In genomic region chr17:32503251-32504165, GRCh38 we compare ENCODE assay signal across 9 cellular contexts. TPM values are rescaled to one million over a fixed set of nuclear protein-coding genes. Genes with fewer than 3 reads are reported as not detected.
A peak's percentile ranks its signal among the peaks of the same experiment; 100 is the strongest.
DNase-seq lines count a peak whose midpoint lies in the region; ATAC-seq and TF ChIP-seq lines count a peak whose summit lies in the region.
"Had no signal": no experiment of that assay in that cellular context is flagged by ENCODE, and none has a peak within 500 bp of the region (broad histone marks: within the 10 kb centered on the region; RNA-seq: fewer than 3 reads in every experiment).

No MANE protein-coding gene starts in this region.

- peaks cover 6% of the 10 kb centered on the region for H3K36me3 Mint-ChIP-seq in activated CD4-positive, alpha-beta T cell treated with anti-CD3 and anti-CD28 coated beads for 36 hours (ENCODE audit: low read depth)
- peaks cover 2% of the 10 kb centered on the region for H3K36me3 Mint-ChIP-seq in activated naive CD8-positive, alpha-beta T cell treated with anti-CD3 and anti-CD28 coated beads, Interleukin-2, amount 50 U/mL, for 24 hours (ENCODE audit: low read depth)

- 70 to 72% methylated on average over 7 of the region's 7 CpGs for WGBS in GM23248 (ENCODE audit: low coverage in 1 of 2, low lambda C conversion rate in 2 of 2, missing lambda C conversion rate in 2 of 2), 2 experiments

- peak overlapping the region; percentile 46 for H3K4me3 Mint-ChIP-seq in activated CD4-positive, alpha-beta T cell treated with anti-CD3 and anti-CD28 coated beads for 36 hours
- H3K4me3 Mint-ChIP-seq in activated naive CD8-positive, alpha-beta T cell treated with anti-CD3 and anti-CD28 coated beads, Interleukin-2, amount 50 U/mL, for 24 hours: peak overlapping the region; percentile 35
- H3K4me3 Mint-ChIP-seq: neural crest cell had no signal

- H3K4me1 ChIP-seq in GM23248 (ENCODE audit: insufficient read depth): peaks cover 23% of the 10 kb centered on the region
- H3K4me1 ChIP-seq in Loucy (ENCODE audit: insufficient read depth, low read length, poor library complexity, severe bottlenecking): peaks cover 14% of the 10 kb centered on the region

- POLR2A ChIA-PET in activated CD4-positive, alpha-beta T cell treated with anti-CD3 and anti-CD28 coated beads for 36 hours (lab: Charles Lee): interaction anchor here (1.5 kb wide), 1 partner anchor 20 kb away, joined by 19 read pairs; no protein-coding TSS in a partner anchor

- CTCF ChIA-PET in activated CD4-positive, alpha-beta T cell treated with anti-CD3 and anti-CD28 coated beads for 36 hours (lab: Charles Lee): interaction anchor here (0.7 to 1.3 kb wide), 2 partner anchors 19 to 20 kb away, joined by 4 to 5 read pairs; no protein-coding TSS in a partner anchor

- no peaks in the 10 kb centered on the region for H3K79me2 ChIP-seq in GM23248 (ENCODE audit: insufficient read depth)
- H3K79me2 ChIP-seq in Loucy (ENCODE audit: insufficient read depth, low read length): no peaks in the 10 kb centered on the region

- H3K4me2 ChIP-seq in GM23248 (ENCODE audit: unreplicated experiment) (no peak overlapping the region), Loucy (ENCODE audit: low read depth, low read length, poor library complexity, severe bottlenecking) (peak overlapping the region; percentile 33)

- no peaks in the 10 kb centered on the region for H3K27me3 Mint-ChIP-seq in activated CD4-positive, alpha-beta T cell treated with anti-CD3 and anti-CD28 coated beads for 36 hours
- H3K27me3 Mint-ChIP-seq in activated naive CD8-positive, alpha-beta T cell treated with anti-CD3 and anti-CD28 coated beads, Interleukin-2, amount 50 U/mL, for 24 hours: no peaks in the 10 kb centered on the region

- in situ Hi-C loops in GM23248 (cut with MboI): no loop called here

- H3K4me3 ChIP-seq in GM23248 (no peak overlapping the region), Loucy (ENCODE audit: low read length, poor library complexity, severe bottlenecking) (no peak overlapping the region)

- H3K9me2 ChIP-seq in GM23248 (ENCODE audit: insufficient read depth): no peaks in the 10 kb centered on the region
- H3K9me2 ChIP-seq in Loucy (replicated peaks; ENCODE audit: low read depth, low read length): no peaks in the 10 kb centered on the region

- peaks cover 4% of the 10 kb centered on the region for H3K9me3 Mint-ChIP-seq in activated CD4-positive, alpha-beta T cell treated with anti-CD3 and anti-CD28 coated beads for 36 hours (ENCODE audit: low read depth)
- no peaks in the 10 kb centered on the region for H3K9me3 Mint-ChIP-seq in activated naive CD8-positive, alpha-beta T cell treated with anti-CD3 and anti-CD28 coated beads, Interleukin-2, amount 50 U/mL, for 24 hours
- H3K9me3 Mint-ChIP-seq: neural crest cell had no signal

- no peaks in the 10 kb centered on the region for H3K27me3 ChIP-seq in GM23248 (replicated peaks; ENCODE audit: insufficient read depth)
- no peaks in the 10 kb centered on the region for H3K27me3 ChIP-seq in Loucy (ENCODE audit: insufficient read depth, low read length, poor library complexity, severe bottlenecking)

- H3K9me3 ChIP-seq in GM23248 (ENCODE audit: low read depth) (no peaks in the 10 kb centered on the region), Loucy (ENCODE audit: insufficient read depth, low read depth, low read length) (no peaks in the 10 kb centered on the region)

- H3K36me3 ChIP-seq in GM23248 (ENCODE audit: low read depth) (no peaks in the 10 kb centered on the region), Loucy (ENCODE audit: insufficient read depth, low read length) (no peaks in the 10 kb centered on the region)

- TF ChIP-seq CTCF in Loucy (conservative IDR thresholded peaks at IDR 0.05; ENCODE audit: low read length): no peak

- intact Hi-C loops in activated CD4-positive, alpha-beta T cell treated with anti-CD3 and anti-CD28 coated beads for 36 hours (cut with DNase I, micrococcal nuclease): loop anchor here (1.0 to 5.0 kb wide), 4 partner anchors 14 to 54 kb away; no protein-coding TSS in a partner anchor

- H4K20me1 ChIP-seq in GM23248 (ENCODE audit: insufficient read depth) (no peaks in the 10 kb centered on the region), Loucy (ENCODE audit: insufficient read depth, low read length, poor library complexity, severe bottlenecking) (no peaks in the 10 kb centered on the region)

- H2AFZ ChIP-seq in GM23248 (no peak overlapping the region), Loucy (ENCODE audit: low read length) (peak overlapping the region; percentile 67; the same call in 1 of the 2 replicates)

- H3K27ac Mint-ChIP-seq in activated CD4-positive, alpha-beta T cell treated with anti-CD3 and anti-CD28 coated beads for 36 hours: peak overlapping the region; percentile 97
- H3K27ac Mint-ChIP-seq in activated naive CD8-positive, alpha-beta T cell treated with anti-CD3 and anti-CD28 coated beads, Interleukin-2, amount 50 U/mL, for 24 hours: peak overlapping the region; percentile 84

- no peaks in the 10 kb centered on the region for H3F3A ChIP-seq in GM23248 (ENCODE audit: insufficient read depth)
- no peaks in the 10 kb centered on the region for H3F3A ChIP-seq in Loucy (ENCODE audit: low read depth)

- peaks cover 73% of the 10 kb centered on the region for H3K4me1 Mint-ChIP-seq in activated CD4-positive, alpha-beta T cell treated with anti-CD3 and anti-CD28 coated beads for 36 hours
- H3K4me1 Mint-ChIP-seq in activated naive CD8-positive, alpha-beta T cell treated with anti-CD3 and anti-CD28 coated beads, Interleukin-2, amount 50 U/mL, for 24 hours: peaks cover 72% of the 10 kb centered on the region

- DNase-seq in activated CD4-positive, alpha-beta T cell treated with anti-CD3 and anti-CD28 coated beads for 36 hours: peak; percentile 71
- no peak for DNase-seq in activated CD4-positive, alpha-beta T cell treated with anti-CD3 and anti-CD28 coated beads for 1 hour
- DNase-seq in GM23248 (peak; percentile 51), renal cortical epithelial cell (ENCODE audit: low read depth) (peak; percentile 33), KG1 (lab: John Stamatoyannopoulos, UW) (no peak), NCI-H69 (lab: John Stamatoyannopoulos, UW) (no peak)
- no peak for DNase-seq in activated naive CD8-positive, alpha-beta T cell treated with anti-CD3 and anti-CD28 coated beads, Interleukin-2, amount 50 U/mL, for 24 hours

- H3K9ac ChIP-seq in GM23248: no peak overlapping the region
- H3K9ac ChIP-seq in Loucy (ENCODE audit: low read depth, low read length, poor library complexity, severe bottlenecking): no peak overlapping the region

- peak; percentile 93 for ATAC-seq in activated CD4-positive, alpha-beta T cell treated with anti-CD3 and anti-CD28 coated beads for 36 hours
- peak; percentile 85 for ATAC-seq in activated naive CD8-positive, alpha-beta T cell treated with anti-CD3 and anti-CD28 coated beads, Interleukin-2, amount 50 U/mL, for 24 hours

- no peak overlapping the region for H3K27ac ChIP-seq in GM23248

RNA-seq across cellular contexts. Expression of gene CDK5R1, which starts 16.7 kb away (rescaled TPM):
- total RNA-seq in activated CD4-positive, alpha-beta T cell treated with anti-CD3 and anti-CD28 coated beads for 36 hours: 10 to 100 TPM; 15.3 to 15.4 TPM
- 1.2 and 1.5 TPM in 2 replicates for total RNA-seq in GM23248 (2014; rRNA removed; shearing (Covaris generic))
- polyA plus RNA-seq in GM23248 (2016; fragmentation: Nextera tagmentation; extraction: Ambion mirVana): 0.39 and 0.63 TPM in 2 replicates
- 2.6 TPM in 2 replicates for total RNA-seq in renal cortical epithelial cell

RNA-seq across cellular contexts. Expression of gene PSMD11, which starts 59.2 kb away (rescaled TPM):
- total RNA-seq in activated CD4-positive, alpha-beta T cell treated with anti-CD3 and anti-CD28 coated beads for 36 hours: 100 to 1,000 TPM; 109 to 135 TPM
- 44.2 and 47.2 TPM in 2 replicates for total RNA-seq in GM23248 (2014; rRNA removed; shearing (Covaris generic))
- 156 and 158 TPM in 2 replicates for polyA plus RNA-seq in GM23248 (2016; fragmentation: Nextera tagmentation; extraction: Ambion mirVana)
- total RNA-seq in renal cortical epithelial cell: 79.4 and 97.3 TPM in 2 replicates

Comparison
In these comparisons a context has a peak if more than half of its experiments do, and no peak if none do; other contexts are left out.
1. DNase-seq: peak in activated CD4-positive, alpha-beta T cell treated with anti-CD3 and anti-CD28 coated beads for 36 hours (single experiment), GM23248 (single experiment) and renal cortical epithelial cell (single experiment); none in activated CD4-positive, alpha-beta T cell treated with anti-CD3 and anti-CD28 coated beads for 1 hour (single experiment), activated naive CD8-positive, alpha-beta T cell treated with anti-CD3 and anti-CD28 coated beads, Interleukin-2, amount 50 U/mL, for 24 hours (single experiment), KG1 (single experiment) and NCI-H69 (single experiment).